1 cellular context compared by ENCODE assay signal in the genomic region with DNA sequence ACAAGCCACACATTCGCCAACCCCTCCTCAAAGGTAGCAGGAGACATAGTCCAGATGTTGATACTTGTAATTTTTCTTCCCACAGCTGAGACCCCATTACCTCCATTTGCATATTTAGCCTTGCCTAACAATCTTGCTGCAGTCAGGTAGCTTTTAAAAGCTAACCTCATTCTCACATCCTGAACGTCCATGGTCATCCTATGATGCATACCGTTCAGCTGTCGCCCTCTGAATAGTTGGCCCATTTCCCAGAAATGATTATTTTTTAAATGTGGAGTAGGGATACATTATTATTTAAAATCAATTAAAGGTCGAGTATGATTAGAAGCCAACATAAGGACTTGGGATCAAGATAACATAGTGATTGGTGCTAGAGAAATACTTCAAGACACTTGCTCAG.
TF ChIP-seq lines count a peak whose summit lies in the region.

No MANE protein-coding gene starts in this region.

TF ChIP-seq in SK-N-SH, 30 proteins besides CTCF, POLR2A, EP300 and RAD21:
- TF ChIP-seq, protein P1, sequence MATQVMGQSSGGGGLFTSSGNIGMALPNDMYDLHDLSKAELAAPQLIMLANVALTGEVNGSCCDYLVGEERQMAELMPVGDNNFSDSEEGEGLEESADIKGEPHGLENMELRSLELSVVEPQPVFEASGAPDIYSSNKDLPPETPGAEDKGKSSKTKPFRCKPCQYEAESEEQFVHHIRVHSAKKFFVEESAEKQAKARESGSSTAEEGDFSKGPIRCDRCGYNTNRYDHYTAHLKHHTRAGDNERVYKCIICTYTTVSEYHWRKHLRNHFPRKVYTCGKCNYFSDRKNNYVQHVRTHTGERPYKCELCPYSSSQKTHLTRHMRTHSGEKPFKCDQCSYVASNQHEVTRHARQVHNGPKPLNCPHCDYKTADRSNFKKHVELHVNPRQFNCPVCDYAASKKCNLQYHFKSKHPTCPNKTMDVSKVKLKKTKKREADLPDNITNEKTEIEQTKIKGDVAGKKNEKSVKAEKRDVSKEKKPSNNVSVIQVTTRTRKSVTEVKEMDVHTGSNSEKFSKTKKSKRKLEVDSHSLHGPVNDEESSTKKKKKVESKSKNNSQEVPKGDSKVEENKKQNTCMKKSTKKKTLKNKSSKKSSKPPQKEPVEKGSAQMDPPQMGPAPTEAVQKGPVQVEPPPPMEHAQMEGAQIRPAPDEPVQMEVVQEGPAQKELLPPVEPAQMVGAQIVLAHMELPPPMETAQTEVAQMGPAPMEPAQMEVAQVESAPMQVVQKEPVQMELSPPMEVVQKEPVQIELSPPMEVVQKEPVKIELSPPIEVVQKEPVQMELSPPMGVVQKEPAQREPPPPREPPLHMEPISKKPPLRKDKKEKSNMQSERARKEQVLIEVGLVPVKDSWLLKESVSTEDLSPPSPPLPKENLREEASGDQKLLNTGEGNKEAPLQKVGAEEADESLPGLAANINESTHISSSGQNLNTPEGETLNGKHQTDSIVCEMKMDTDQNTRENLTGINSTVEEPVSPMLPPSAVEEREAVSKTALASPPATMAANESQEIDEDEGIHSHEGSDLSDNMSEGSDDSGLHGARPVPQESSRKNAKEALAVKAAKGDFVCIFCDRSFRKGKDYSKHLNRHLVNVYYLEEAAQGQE (IDR thresholded peaks at IDR 0.05; ENCODE audit: low read depth, low read length): no peak
- TF ChIP-seq, protein P2, sequence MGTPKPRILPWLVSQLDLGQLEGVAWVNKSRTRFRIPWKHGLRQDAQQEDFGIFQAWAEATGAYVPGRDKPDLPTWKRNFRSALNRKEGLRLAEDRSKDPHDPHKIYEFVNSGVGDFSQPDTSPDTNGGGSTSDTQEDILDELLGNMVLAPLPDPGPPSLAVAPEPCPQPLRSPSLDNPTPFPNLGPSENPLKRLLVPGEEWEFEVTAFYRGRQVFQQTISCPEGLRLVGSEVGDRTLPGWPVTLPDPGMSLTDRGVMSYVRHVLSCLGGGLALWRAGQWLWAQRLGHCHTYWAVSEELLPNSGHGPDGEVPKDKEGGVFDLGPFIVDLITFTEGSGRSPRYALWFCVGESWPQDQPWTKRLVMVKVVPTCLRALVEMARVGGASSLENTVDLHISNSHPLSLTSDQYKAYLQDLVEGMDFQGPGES (IDR thresholded peaks at IDR 0.05; ENCODE audit: low read depth, low read length): no peak
- TF ChIP-seq SMC3 (IDR thresholded peaks at IDR 0.05; ENCODE audit: low read depth, low read length): no peak
- TF ChIP-seq POLR2AphosphoS5 (IDR thresholded peaks at IDR 0.05; ENCODE audit: low read depth, low read length): no peak
- TF ChIP-seq RXRA (IDR thresholded peaks at IDR 0.05; ENCODE audit: borderline replicate concordance, low read depth): no peak
- TF ChIP-seq CHD2 (IDR thresholded peaks at IDR 0.05; ENCODE audit: low read length, partially characterized antibody): no peak
- TF ChIP-seq YY1 (IDR thresholded peaks at IDR 0.05; ENCODE audit: low read depth): no peak
- no peak for TF ChIP-seq FOXM1 (IDR thresholded peaks at IDR 0.05; ENCODE audit: low read depth)
TF ChIP-seq in SK-N-SH: peak in this region for 0.
